ENCODE assay signal across 21 cellular contexts in genomic region chr5:18216729-18217128, GRCh38.
"Had no signal": no experiment of that assay in that cellular context is flagged by ENCODE, and none has a peak within 500 bp of the region (broad histone marks: within the 10 kb centered on the region; RNA-seq: fewer than 3 reads in every experiment).

No MANE protein-coding gene starts in this region.

- DNase-seq: activated CD4-positive, alpha-beta T cell treated with anti-CD3 and anti-CD28 coated beads for 4 hours; activated CD4-positive, alpha-beta T cell treated with anti-CD3 and anti-CD28 coated beads, Interleukin-2, amount 50 U/mL, for 48 hours; activated CD8-positive, alpha-beta memory T cell treated with anti-CD3 and anti-CD28 coated beads for 24 hours; activated effector memory CD4-positive, alpha-beta T cell treated with Interleukin-2 at 50 U/mL for 16 hours; activated naive CD4-positive, alpha-beta T cell treated with Interleukin-2 at 50 U/mL for 16 hours; anterior cingulate cortex; effector CD4-positive, alpha-beta T cell; left ventricle myocardium inferior; naive B cell; nephron progenitor cell; stimulated activated CD4-positive, alpha-beta T cell treated with anti-CD3 and anti-CD28 coated beads, Interleukin-4, amount 100 ng/mL, for 24 hours; substantia nigra had no signal

- H3K4me3 ChIP-seq: esophagus muscularis mucosa, left ventricle myocardium inferior, lung, skin epidermis, vagina had no signal

- ATAC-seq: foreskin keratinocyte; sciatic nerve; stimulated activated effector memory CD8-positive, alpha-beta T cell treated with anti-CD3 and anti-CD28 coated beads, Interleukin-12 subunit alpha, Interleukin-12 subunit beta, amount 100 ng/mL, for 72 hours had no signal

- H3K27me3 ChIP-seq: esophagus muscularis mucosa, foreskin keratinocyte, neutrophil, vagina had no signal

- H3K4me1 ChIP-seq: esophagus muscularis mucosa, foreskin keratinocyte, left ventricle myocardium inferior, vagina had no signal

- H3K9me3 ChIP-seq: esophagus muscularis mucosa, neutrophil, vagina had no signal

- H3K27ac ChIP-seq: esophagus muscularis mucosa, foreskin keratinocyte, left ventricle myocardium inferior, neutrophil, skin epidermis, vagina, VCaP had no signal
